In the genomic region with DNA sequence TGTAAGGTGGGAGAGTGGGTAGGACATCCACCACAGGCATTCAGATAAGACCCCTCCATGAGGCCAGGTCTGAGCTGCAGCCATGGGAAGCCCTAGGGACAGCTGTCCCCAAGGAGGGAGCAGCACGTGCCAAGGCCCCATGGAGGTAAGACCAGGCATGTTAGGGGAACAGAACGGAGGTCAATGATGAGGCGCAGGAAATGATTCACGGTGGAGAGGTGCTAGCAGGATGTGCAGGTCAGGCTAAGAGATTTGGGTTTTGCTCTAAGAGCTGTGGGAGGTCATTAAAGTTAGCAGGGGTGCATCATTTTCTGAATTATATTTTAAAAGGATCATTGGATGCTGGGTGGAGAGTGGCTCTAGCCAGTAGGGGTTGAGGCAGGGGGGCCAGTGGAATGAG, we compare ENCODE assay signal across 18 cellular contexts.
"Had no signal": no experiment of that assay in that cellular context is flagged by ENCODE, and none has a peak within 500 bp of the region (broad histone marks: within the 10 kb centered on the region; RNA-seq: fewer than 3 reads in every experiment).

No MANE protein-coding gene starts in this region.

- H3K9me3 ChIP-seq: adrenal gland, lower lobe of right lung, pancreas, upper lobe of right lung had no signal

- ATAC-seq: left cardiac atrium, lower lobe of right lung, pancreas, sciatic nerve, upper lobe of right lung had no signal

- H3K27ac ChIP-seq: adrenal gland, epithelial cell of prostate, hepatocyte, lower lobe of right lung, pancreas, upper lobe of right lung, VCaP had no signal

- H3K27ac Mint-ChIP-seq: activated naive CD4-positive, alpha-beta T cell treated with anti-CD3 and anti-CD28 coated beads for 36 hours; activated T-helper 2 cell treated with anti-CD3 and anti-CD28 coated beads, Interferon-gamma antibody, Interleukin-2, Interleukin-4, amounts not matched to agents 10 μg/mL and 5 μg/mL and 100 μg/mL, durations not matched to agents 14 hours and 24 hours and 36 hours; natural killer cell had no signal

- H3K27me3 ChIP-seq: adrenal gland, hepatocyte, pancreas, upper lobe of right lung had no signal

- H3K36me3 ChIP-seq: adrenal gland, lower lobe of right lung, pancreas, upper lobe of right lung had no signal

- DNase-seq: activated CD4-positive, CD25-positive, alpha-beta regulatory T cell treated with anti-CD3 and anti-CD28 coated beads, Interleukin-2, amount 50 U/mL, for 72 hours; activated naive CD4-positive, alpha-beta T cell treated with anti-CD3 and anti-CD28 coated beads for 36 hours; adrenal gland; foreskin fibroblast; left cardiac atrium; lower lobe of right lung; natural killer cell; pancreas; stimulated activated naive CD4-positive, alpha-beta T cell; SW 1271; T-helper 2 cell; upper lobe of right lung had no signal

- H3K4me3 ChIP-seq: adrenal gland, hepatocyte, lower lobe of right lung, pancreas, smooth muscle cell, upper lobe of right lung had no signal

- H3K4me3 Mint-ChIP-seq: activated naive CD4-positive, alpha-beta T cell treated with anti-CD3 and anti-CD28 coated beads for 36 hours; natural killer cell had no signal

- H3K36me3 Mint-ChIP-seq: natural killer cell had no signal

- H3K4me1 ChIP-seq: adrenal gland, lower lobe of right lung, pancreas, upper lobe of right lung had no signal

- H3K9me3 Mint-ChIP-seq: activated T-helper 2 cell treated with anti-CD3 and anti-CD28 coated beads, Interferon-gamma antibody, Interleukin-2, Interleukin-4, amounts not matched to agents 10 μg/mL and 5 μg/mL and 100 μg/mL, durations not matched to agents 14 hours and 24 hours and 36 hours; natural killer cell had no signal
